ENCODE assay signal across 25 cellular contexts in genomic region chr6:13186861-13187260, GRCh38.
DNase-seq lines count a peak whose midpoint lies in the region; ATAC-seq, FAIRE-seq and TF ChIP-seq lines count a peak whose summit lies in the region.
"Had no signal": no experiment of that assay in that cellular context is flagged by ENCODE, and none has a peak within 500 bp of the region (broad histone marks: within the 10 kb centered on the region; RNA-seq: fewer than 3 reads in every experiment).

No MANE protein-coding gene starts in this region.

- H3K4me3 Mint-ChIP-seq in stimulated activated naive B cell treated with anti-CD40 and anti-IgM and Interleukin-4, amounts not matched to agents 10 μg/mL and 1 μg/mL and 100 μg/mL, for 72 hours: no peak overlapping the region
- H3K4me3 Mint-ChIP-seq: B cell; CD4-positive, alpha-beta T cell; CD8-positive, alpha-beta T cell had no signal

- H3K36me3 ChIP-seq in K562 (ENCODE audit: control insufficient read depth, insufficient read depth, low read length): no peaks in the 10 kb centered on the region
- H3K36me3 ChIP-seq: BLaER1 treated with 17β-estradiol and CSF1 and Interleukin-3, amounts not matched to agents 10 nM and 100 nM had no signal

- H2AFZ ChIP-seq in K562 (ENCODE audit: low read depth, low read length): no peak overlapping the region

- no peak for FAIRE-seq in K562 (lab: Jason Lieb, UNC)
- FAIRE-seq: A549, GM12878, GM12892, GM18507 had no signal

- TF ChIP-seq EP300 in K562 (IDR thresholded peaks at IDR 0.05; ENCODE audit: low read length): no peak

- H3K4me3 ChIP-seq in K562: no peak overlapping the region
- H3K4me3 ChIP-seq: A549; BLaER1 treated with 17β-estradiol and CSF1 and Interleukin-3, amounts not matched to agents 10 nM and 100 nM; GM12878 had no signal

- DNase-seq in NCI-H748 (lab: John Stamatoyannopoulos, UW; ENCODE audit: unreplicated experiment): peak; percentile 24
- no peak for DNase-seq in NCI-H748 treated with DMSO at 0.1 percent for 48 hours (lab: John Stamatoyannopoulos, UW)
- peak in 1 of 4 experiments; percentile 28 for DNase-seq in K562 (ENCODE audit: extremely low read depth in 1 of 4, low spot score in 3 of 4)
- DNase-seq in stimulated activated naive B cell treated with anti-CD40 and anti-IgM and Interleukin-4, amounts not matched to agents 10 μg/mL and 1 μg/mL and 100 μg/mL, for 72 hours: no peak
- DNase-seq in NCI-H1417 (lab: John Stamatoyannopoulos, UW): no peak
- no peak for DNase-seq in NCI-H187 treated with DMSO at 0.1 percent for 48 hours (lab: John Stamatoyannopoulos, UW)
- DNase-seq: AML-193; Caco-2; CD4-positive, alpha-beta T cell; CD8-positive, alpha-beta T cell; DMS 273 treated with DMSO at 0.1 percent for 48 hours; DMS153; DMS53; DMS79; DND-41; EL; GDM1 had no signal

- H3K4me1 Mint-ChIP-seq in stimulated activated naive B cell treated with anti-CD40 and anti-IgM and Interleukin-4, amounts not matched to agents 10 μg/mL and 1 μg/mL and 100 μg/mL, for 72 hours: peaks cover 10 to 17% of the 10 kb centered on the region in 2 donors

- no peak overlapping the region for H3K27ac ChIP-seq in K562 (ENCODE audit: extremely low read depth, low read depth, low read length)
- H3K27ac ChIP-seq: 22Rv1; A549; BLaER1 treated with 17β-estradiol and CSF1 and Interleukin-3, amounts not matched to agents 10 nM and 100 nM; C4-2B had no signal

- no peaks in the 10 kb centered on the region for H3K36me3 Mint-ChIP-seq in stimulated activated naive B cell treated with anti-CD40 and anti-IgM and Interleukin-4, amounts not matched to agents 10 μg/mL and 1 μg/mL and 100 μg/mL, for 72 hours
- H3K36me3 Mint-ChIP-seq: CD8-positive, alpha-beta T cell had no signal

- no peaks in the 10 kb centered on the region for H3K79me2 ChIP-seq in K562 (ENCODE audit: control insufficient read depth, insufficient read depth, low read length)

- no peak for TF ChIP-seq POLR2A in K562 (conservative IDR thresholded peaks at IDR 0.05)

- no peak overlapping the region for H3K9ac ChIP-seq in K562 (ENCODE audit: insufficient read depth in 1 of 2, low read depth in 2 of 2, low read length in 2 of 2)
- H3K9ac ChIP-seq: BLaER1 treated with 17β-estradiol and CSF1 and Interleukin-3, amounts not matched to agents 10 nM and 100 nM had no signal

- no peaks in the 10 kb centered on the region for H4K20me1 ChIP-seq in K562 (replicated peaks; ENCODE audit: control insufficient read depth, insufficient read depth, low read length)
- H4K20me1 ChIP-seq: BLaER1 treated with 17β-estradiol and CSF1 and Interleukin-3, amounts not matched to agents 10 nM and 100 nM had no signal

- no peaks in the 10 kb centered on the region for H3K9me3 Mint-ChIP-seq in stimulated activated naive B cell treated with anti-CD40 and anti-IgM and Interleukin-4, amounts not matched to agents 10 μg/mL and 1 μg/mL and 100 μg/mL, for 72 hours
- H3K9me3 Mint-ChIP-seq: CD4-positive, alpha-beta T cell; CD8-positive, alpha-beta T cell had no signal

- H3K9me3 ChIP-seq in K562 (replicated peaks; ENCODE audit: control insufficient read depth, insufficient read depth, low read depth, low read length): no peaks in the 10 kb centered on the region
- H3K9me3 ChIP-seq: A549; BLaER1 treated with 17β-estradiol and CSF1 and Interleukin-3, amounts not matched to agents 10 nM and 100 nM; Caco-2 had no signal

- H3K27ac Mint-ChIP-seq in stimulated activated naive B cell treated with anti-CD40 and anti-IgM and Interleukin-4, amounts not matched to agents 10 μg/mL and 1 μg/mL and 100 μg/mL, for 72 hours: peak overlapping the region; percentile 16
- H3K27ac Mint-ChIP-seq: B cell; CD4-positive, alpha-beta T cell; CD8-positive, alpha-beta T cell had no signal

- POLR2A ChIA-PET in K562 (lab: Yijun Ruan, JAX): no interaction called here

- TF ChIP-seq CTCF in K562 (IDR thresholded peaks at IDR 0.05 in 2 of 3, conservative IDR thresholded peaks at IDR 0.05 in 1 of 3; ENCODE audit: insufficient read depth in 2 of 3, low read depth in 1 of 3, low read length in 3 of 3): no peak

- WGBS in K562 (ENCODE audit: insufficient coverage, low coverage, missing lambda C conversion rate): 2% methylated on average over 10 of the region's 10 CpGs

- no peaks in the 10 kb centered on the region for H3K4me1 ChIP-seq in K562 (replicated peaks in 1 of 2; ENCODE audit: control insufficient read depth in 2 of 2, insufficient read depth in 2 of 2, low read length in 2 of 2)
- H3K4me1 ChIP-seq: A549, Caco-2 had no signal

- in situ Hi-C loops in K562 (cut with MboI): no loop called here

- H3K27me3 ChIP-seq in K562 (ENCODE audit: control insufficient read depth in 2 of 2, insufficient read depth in 2 of 2, low read length in 2 of 2): peaks cover 42 to 44% of the 10 kb centered on the region in 2 experiments
- H3K27me3 ChIP-seq: BLaER1 treated with 17β-estradiol and CSF1 and Interleukin-3, amounts not matched to agents 10 nM and 100 nM had no signal

- H3K9me1 ChIP-seq in K562 (ENCODE audit: control insufficient read depth, insufficient read depth, low read length): no peaks in the 10 kb centered on the region

- H3K27me3 Mint-ChIP-seq in stimulated activated naive B cell treated with anti-CD40 and anti-IgM and Interleukin-4, amounts not matched to agents 10 μg/mL and 1 μg/mL and 100 μg/mL, for 72 hours: peaks cover 7 to 8% of the 10 kb centered on the region in 2 donors

- intact Hi-C loops in K562 (cut with micrococcal nuclease): no loop called here

- peak; percentile 75 for ATAC-seq in K562
- ATAC-seq in stimulated activated naive B cell treated with anti-CD40 and anti-IgM and Interleukin-4, amounts not matched to agents 10 μg/mL and 1 μg/mL and 100 μg/mL, for 72 hours (replicated peaks): no peak
- ATAC-seq: A549; CD8-positive, alpha-beta T cell; GM12878 had no signal

- CTCF ChIA-PET in K562 (lab: Yijun Ruan, JAX; ENCODE audit: low intra/inter-chr PET ratio): no interaction called here

- no peak for TF ChIP-seq RAD21 in K562 (CRISPR knock-in tag; conservative IDR thresholded peaks at IDR 0.05 in 1 of 2, IDR thresholded peaks at IDR 0.05 in 1 of 2)

- H3K4me2 ChIP-seq in K562 (ENCODE audit: insufficient read depth, low read length): no peak overlapping the region
- H3K4me2 ChIP-seq: A549; BLaER1 treated with 17β-estradiol and CSF1 and Interleukin-3, amounts not matched to agents 10 nM and 100 nM had no signal

- BruUV-seq in K562 (replicated peaks; lab: Mats Ljungman, UMichigan): no TSS peak

TF ChIP-seq in K562, 482 proteins besides CTCF, POLR2A, EP300 and RAD21:
- TF ChIP-seq NRF1 (conservative IDR thresholded peaks at IDR 0.05 in 1 of 2, IDR thresholded peaks at IDR 0.05 in 1 of 2): peak; percentile 59 to 65
- TF ChIP-seq PKNOX1 (IDR thresholded peaks at IDR 0.05): peak; percentile 67
- no peak for TF ChIP-seq MCM3 (IDR thresholded peaks at IDR 0.05)
TF ChIP-seq in K562: peak in this region for 2.
